21 cellular contexts compared by ENCODE assay signal in genomic region chr6:18360188-18360587, GRCh38. TPM values are rescaled to one million over a fixed set of nuclear protein-coding genes. Genes with fewer than 3 reads are reported as not detected.
DNase-seq lines count a peak whose midpoint lies in the region; ATAC-seq, FAIRE-seq and TF ChIP-seq lines count a peak whose summit lies in the region.
"Had no signal": no experiment of that assay in that cellular context is flagged by ENCODE, and none has a peak within 500 bp of the region (broad histone marks: within the 10 kb centered on the region; RNA-seq: fewer than 3 reads in every experiment).

No MANE protein-coding gene starts in this region.

- TF ChIP-seq CTCF in bronchial epithelial cell (IDR thresholded peaks at IDR 0.05; ENCODE audit: insufficient read depth, low read length, severe bottlenecking) (no peak), smooth muscle cell (IDR thresholded peaks at IDR 0.05; ENCODE audit: borderline replicate concordance, insufficient read depth, poor library complexity, severe bottlenecking) (no peak), body of pancreas (IDR thresholded peaks at IDR 0.05) (no peak)

- peaks cover 13% of the 10 kb centered on the region for H3K9me3 Mint-ChIP-seq in activated CD4-positive, alpha-beta memory T cell treated with anti-CD3 and anti-CD28 coated beads for 36 hours

- no peak overlapping the region for H2AFZ ChIP-seq in smooth muscle cell (ENCODE audit: low read depth)

- H3K36me3 ChIP-seq in bronchial epithelial cell (ENCODE audit: control insufficient read depth, insufficient read depth, low read length): no peaks in the 10 kb centered on the region
- H3K36me3 ChIP-seq in smooth muscle cell (ENCODE audit: low read depth): no peaks in the 10 kb centered on the region
- H3K36me3 ChIP-seq in body of pancreas (replicated peaks in 1 of 2; ENCODE audit: insufficient read depth in 1 of 2, low read depth in 2 of 2): no peaks in the 10 kb centered on the region
- H3K36me3 ChIP-seq: pancreas had no signal

- no peak overlapping the region for H3K27ac Mint-ChIP-seq in activated CD4-positive, alpha-beta memory T cell treated with anti-CD3 and anti-CD28 coated beads for 36 hours

- WGBS in smooth muscle cell (ENCODE audit: low lambda C conversion rate): 86% methylated on average over 1 of the region's 1 CpG
- WGBS in body of pancreas, 2 donors: 45 to 56% methylated on average over 1 of the region's 1 CpG

- peak; percentile 55 for ATAC-seq in GM21576 (IDR thresholded peaks at IDR 0.05; ENCODE audit: unreplicated experiment)
- ATAC-seq in body of pancreas: no peak
- no peak for ATAC-seq in HG02642 (IDR thresholded peaks at IDR 0.05; ENCODE audit: poor library complexity, unreplicated experiment)

- TF ChIP-seq POLR2A in body of pancreas (IDR thresholded peaks at IDR 0.05): no peak

- no peaks in the 10 kb centered on the region for H3K36me3 Mint-ChIP-seq in activated CD4-positive, alpha-beta memory T cell treated with anti-CD3 and anti-CD28 coated beads for 36 hours

- intact Hi-C loops in body of pancreas (cut with DNase I): no loop called here
- intact Hi-C loops in activated CD4-positive, alpha-beta memory T cell treated with anti-CD3 and anti-CD28 coated beads for 36 hours (cut with micrococcal nuclease): no loop called here

- H3K27ac ChIP-seq in smooth muscle cell (ENCODE audit: low read depth) (peak overlapping the region; percentile 42), body of pancreas (no peak overlapping the region)
- H3K27ac ChIP-seq: KMS-11, pancreas, testis had no signal

- no peak overlapping the region for H3K4me2 ChIP-seq in smooth muscle cell
- H3K4me2 ChIP-seq: KMS-11 had no signal

- no peak overlapping the region for H3K4me3 Mint-ChIP-seq in activated CD4-positive, alpha-beta memory T cell treated with anti-CD3 and anti-CD28 coated beads for 36 hours
- H3K4me3 Mint-ChIP-seq: central memory CD8-positive, alpha-beta T cell; naive thymus-derived CD4-positive, alpha-beta T cell had no signal

- FAIRE-seq in bronchial epithelial cell (lab: Jason Lieb, UNC): no peak
- FAIRE-seq: islet of Langerhans, pancreas, small intestine had no signal

- peak; percentile 56 for DNase-seq in NAMALWA (ENCODE audit: low spot score)
- peak; percentile 75 for DNase-seq in bronchial epithelial cell (ENCODE audit: low read depth)
- no peak for DNase-seq in smooth muscle cell (lab: John Stamatoyannopoulos, UW; ENCODE audit: unreplicated experiment)
- DNase-seq in body of pancreas: no peak
- no peak for DNase-seq in activated CD4-positive, alpha-beta memory T cell treated with anti-CD3 and anti-CD28 coated beads for 36 hours
- DNase-seq: activated T-cell treated with anti-CD3 and anti-CD28 coated beads for 4 hours; amygdala; DMS 273 treated with DMSO at 0.1 percent for 48 hours; effector CD4-positive, alpha-beta T cell; mammary epithelial cell; naive thymus-derived CD4-positive, alpha-beta T cell; NCI-H2171 treated with DMSO at 0.1 percent for 48 hours; pancreas; small intestine; T-helper 1 cell; testis had no signal

- CTCF ChIA-PET in activated CD4-positive, alpha-beta memory T cell treated with anti-CD3 and anti-CD28 coated beads for 36 hours (lab: Charles Lee): no interaction called here

- H3F3A ChIP-seq in smooth muscle cell (ENCODE audit: low read depth): no peaks in the 10 kb centered on the region

- POLR2A ChIA-PET in activated CD4-positive, alpha-beta memory T cell treated with anti-CD3 and anti-CD28 coated beads for 36 hours (lab: Charles Lee): no interaction called here

- no peak overlapping the region for H3K9ac ChIP-seq in smooth muscle cell (ENCODE audit: low read depth)
- H3K9ac ChIP-seq: KMS-11 had no signal

- no peaks in the 10 kb centered on the region for H3K27me3 ChIP-seq in bronchial epithelial cell (ENCODE audit: control insufficient read depth, insufficient read depth, low read length)
- H3K27me3 ChIP-seq in smooth muscle cell (ENCODE audit: low read depth): no peaks in the 10 kb centered on the region
- H3K27me3 ChIP-seq in body of pancreas: no peaks in the 10 kb centered on the region
- H3K27me3 ChIP-seq: pancreas, testis had no signal

- no peaks in the 10 kb centered on the region for H3K4me1 Mint-ChIP-seq in activated CD4-positive, alpha-beta memory T cell treated with anti-CD3 and anti-CD28 coated beads for 36 hours (ENCODE audit: low read depth)
- H3K4me1 Mint-ChIP-seq: central memory CD8-positive, alpha-beta T cell had no signal

- H3K27me3 Mint-ChIP-seq in activated CD4-positive, alpha-beta memory T cell treated with anti-CD3 and anti-CD28 coated beads for 36 hours: peaks cover 10% of the 10 kb centered on the region

- H3K9me3 ChIP-seq in smooth muscle cell (replicated peaks; ENCODE audit: low read depth) (no peaks in the 10 kb centered on the region), body of pancreas (no peaks in the 10 kb centered on the region)
- H3K9me3 ChIP-seq: pancreas, testis had no signal

- H3K4me3 ChIP-seq in bronchial epithelial cell (ENCODE audit: low read depth, low read length) (no peak overlapping the region), smooth muscle cell (no peak overlapping the region), body of pancreas (no peak overlapping the region)
- H3K4me3 ChIP-seq: pancreas, testis had no signal

- H4K20me1 ChIP-seq in smooth muscle cell (ENCODE audit: low read depth): no peaks in the 10 kb centered on the region

- H3K4me1 ChIP-seq in smooth muscle cell (ENCODE audit: low read depth) (no peaks in the 10 kb centered on the region), body of pancreas (peaks cover 27% of the 10 kb centered on the region)

- no peaks in the 10 kb centered on the region for H3K79me2 ChIP-seq in smooth muscle cell (ENCODE audit: low read depth)

RNA-seq across cellular contexts. Expression of gene RNF144B, which starts 27.0 kb away (rescaled TPM):
- total RNA-seq in bronchial epithelial cell: 141 and 239 TPM in 2 replicates
- 10.9 and 11.2 TPM in 2 replicates for total RNA-seq in smooth muscle cell
- polyA plus RNA-seq in smooth muscle cell: 3.1 and 3.4 TPM in 2 replicates
- total RNA-seq in body of pancreas: 1 to 10 TPM; 4.0 to 5.4 TPM
- 1 to 10 TPM; 2.1 to 2.9 TPM for total RNA-seq in activated CD4-positive, alpha-beta memory T cell treated with anti-CD3 and anti-CD28 coated beads for 36 hours

Comparison
In these comparisons a context has a peak if more than half of its experiments do, and no peak if none do; other contexts are left out.
1. DNase-seq: peak in NAMALWA (single experiment) and bronchial epithelial cell (single experiment); none in smooth muscle cell (single experiment), body of pancreas (0 of 4) and activated CD4-positive, alpha-beta memory T cell treated with anti-CD3 and anti-CD28 coated beads for 36 hours (single experiment).
2. RNA of gene RNF144B, which starts 27.0 kb away (total RNA-seq): 141 to 239 TPM in bronchial epithelial cell; 10.9 to 11.2 TPM in smooth muscle cell, 4.0 to 5.4 TPM in body of pancreas and 2.1 to 2.9 TPM in activated CD4-positive, alpha-beta memory T cell treated with anti-CD3 and anti-CD28 coated beads for 36 hours; every median in the first group is over 10 times any median in the second.